ENCODE assay signal across 21 cellular contexts in the genomic region with DNA sequence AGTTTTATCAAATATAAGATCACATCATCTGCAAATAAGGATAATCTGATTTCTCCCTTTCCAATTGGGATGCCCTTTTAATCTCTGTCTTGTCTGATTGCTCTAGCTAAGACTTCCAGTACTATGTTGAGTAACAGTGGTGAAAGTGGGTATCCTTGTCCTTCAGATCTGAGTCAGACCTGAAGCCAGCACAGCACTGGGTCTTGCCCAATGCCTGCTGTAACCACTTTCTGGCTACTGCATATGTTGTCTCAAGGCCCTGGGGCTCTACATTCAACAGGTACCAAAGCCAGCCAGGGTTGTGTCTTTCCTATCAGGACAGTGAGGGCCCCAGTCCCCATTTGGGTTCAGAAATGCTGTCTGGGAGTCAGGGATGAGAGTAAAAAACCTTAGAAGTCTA.
"Had no signal": no experiment of that assay in that cellular context is flagged by ENCODE, and none has a peak within 500 bp of the region (broad histone marks: within the 10 kb centered on the region; RNA-seq: fewer than 3 reads in every experiment).

No MANE protein-coding gene starts in this region.

- H3K9me3 Mint-ChIP-seq: activated naive CD8-positive, alpha-beta T cell treated with anti-CD3 and anti-CD28 coated beads, Interleukin-2, amount 50 U/mL, for 24 hours had no signal

- ATAC-seq: activated naive CD8-positive, alpha-beta T cell treated with anti-CD3 and anti-CD28 coated beads, Interleukin-2, amount 50 U/mL, for 24 hours; heart right ventricle; left lung; right cardiac atrium; stimulated activated memory B cell treated with anti-CD40 and anti-IgM and Interleukin-4, amounts not matched to agents 10 μg/mL and 1 μg/mL and 100 μg/mL, for 72 hours; upper lobe of right lung had no signal

- DNase-seq: activated CD4-positive, alpha-beta T cell treated with anti-CD3 and anti-CD28 coated beads, Interleukin-2, amount 50 U/mL, for 4 hours; activated CD4-positive, CD25-positive, alpha-beta regulatory T cell treated with anti-CD3 and anti-CD28 coated beads, Interleukin-2, amount 50 U/mL, for 72 hours; activated naive CD4-positive, alpha-beta T cell treated with Interleukin-2 at 50 U/mL for 16 hours; activated naive CD8-positive, alpha-beta T cell treated with anti-CD3 and anti-CD28 coated beads, Interleukin-2, amount 50 U/mL, for 24 hours; activated T-cell treated with anti-CD3 and anti-CD28 coated beads for 4 hours; aorta; brain microvascular endothelial cell; heart right ventricle; left lung; midbrain; right cardiac atrium; small intestine; stimulated activated CD4-positive, alpha-beta T cell treated with anti-CD3 and anti-CD28 coated beads, Interleukin-15, amount 100 ng/mL, for 24 hours; stimulated activated CD4-positive, alpha-beta T cell treated with anti-CD3 and anti-CD28 coated beads, Interleukin-4, amount 100 ng/mL, for 1 hour; upper lobe of right lung had no signal

- H3K4me1 ChIP-seq: heart right ventricle, left lung, prostate gland, upper lobe of right lung had no signal

- H3K27me3 Mint-ChIP-seq: activated naive CD8-positive, alpha-beta T cell treated with anti-CD3 and anti-CD28 coated beads, Interleukin-2, amount 50 U/mL, for 24 hours; stimulated activated memory B cell treated with anti-CD40 and anti-IgM and Interleukin-4, amounts not matched to agents 10 μg/mL and 1 μg/mL and 100 μg/mL, for 72 hours had no signal

- H3K27ac ChIP-seq: brain microvascular endothelial cell, coronary artery, heart right ventricle, left lung, prostate gland, upper lobe of right lung had no signal

- H3K36me3 ChIP-seq: brain microvascular endothelial cell, heart right ventricle, left lung, prostate gland, upper lobe of right lung had no signal

- H3K4me3 Mint-ChIP-seq: activated naive CD8-positive, alpha-beta T cell treated with anti-CD3 and anti-CD28 coated beads, Interleukin-2, amount 50 U/mL, for 24 hours; neural crest cell; stimulated activated memory B cell treated with anti-CD40 and anti-IgM and Interleukin-4, amounts not matched to agents 10 μg/mL and 1 μg/mL and 100 μg/mL, for 72 hours; T-helper 1 cell treated with Interleukin-12 subunit alpha and Interleukin-12 subunit beta and Interleukin-4 antibody, amounts not matched to agents 30 μg/mL and 1 μg/mL, for 36 hours had no signal

- H3K4me3 ChIP-seq: coronary artery, heart right ventricle, left lung, prostate gland, upper lobe of right lung had no signal

- H3K27ac Mint-ChIP-seq: activated naive CD8-positive, alpha-beta T cell treated with anti-CD3 and anti-CD28 coated beads, Interleukin-2, amount 50 U/mL, for 24 hours; activated T-helper 2 cell treated with anti-CD3 and anti-CD28 coated beads, Interferon-gamma antibody, Interleukin-2, Interleukin-4, amounts not matched to agents 10 μg/mL and 5 μg/mL and 100 μg/mL, durations not matched to agents 14 hours and 24 hours and 36 hours; stimulated activated memory B cell treated with anti-CD40 and anti-IgM and Interleukin-4, amounts not matched to agents 10 μg/mL and 1 μg/mL and 100 μg/mL, for 72 hours; T-helper 1 cell treated with Interleukin-12 subunit alpha and Interleukin-12 subunit beta and Interleukin-4 antibody, amounts not matched to agents 30 μg/mL and 1 μg/mL, for 36 hours had no signal

- H3K27me3 ChIP-seq: brain microvascular endothelial cell, heart right ventricle, left lung, upper lobe of right lung had no signal

- H3K4me1 Mint-ChIP-seq: activated naive CD8-positive, alpha-beta T cell treated with anti-CD3 and anti-CD28 coated beads, Interleukin-2, amount 50 U/mL, for 24 hours; neural crest cell; stimulated activated memory B cell treated with anti-CD40 and anti-IgM and Interleukin-4, amounts not matched to agents 10 μg/mL and 1 μg/mL and 100 μg/mL, for 72 hours had no signal

- H3K9me3 ChIP-seq: left lung, prostate gland, upper lobe of right lung had no signal
